Comparison of ENCODE assay signal across 23 cellular contexts in the genomic region with DNA sequence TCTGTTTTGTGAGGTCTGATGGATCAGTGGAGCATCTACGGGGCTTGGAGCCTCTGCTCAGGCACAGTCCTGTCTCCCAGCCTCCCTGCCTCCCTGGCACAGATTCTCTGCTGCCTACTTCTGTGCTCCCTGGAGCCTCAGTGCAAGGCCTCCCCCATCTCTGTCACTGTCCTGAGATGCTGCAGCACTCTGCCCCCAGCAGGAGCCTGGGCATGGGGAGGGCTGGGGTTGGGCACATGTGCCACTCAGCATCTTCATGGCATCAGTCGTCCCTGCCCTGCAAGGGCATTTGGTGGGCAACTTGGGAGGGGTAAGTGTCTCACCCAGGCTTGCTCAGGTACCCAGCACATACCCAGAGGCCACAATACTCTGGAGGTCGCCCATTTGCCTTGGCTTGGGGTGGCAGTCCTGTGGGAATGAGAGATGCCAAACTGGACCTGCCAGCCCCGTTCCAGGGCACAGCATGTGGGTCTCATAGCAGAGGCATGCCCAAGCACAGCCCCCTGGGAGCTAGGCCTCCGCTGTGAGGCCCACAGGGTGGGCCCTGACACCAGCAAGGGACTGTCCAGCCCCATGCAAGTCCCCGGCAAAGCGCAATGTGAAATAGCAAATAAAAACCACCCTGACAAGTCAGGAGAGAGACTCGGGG. TPM values are rescaled to one million over a fixed set of nuclear protein-coding genes. Genes with fewer than 3 reads are reported as not detected.
"Had no signal": no experiment of that assay in that cellular context is flagged by ENCODE, and none has a peak within 500 bp of the region (broad histone marks: within the 10 kb centered on the region; RNA-seq: fewer than 3 reads in every experiment).

No MANE protein-coding gene starts in this region.

- H3K4me3 ChIP-seq: gastrocnemius medialis, heart right ventricle, mucosa of descending colon, tibial artery, upper lobe of left lung, vagina had no signal

- H3K4me3 Mint-ChIP-seq: naive thymus-derived CD8-positive, alpha-beta T cell; neural crest cell; stimulated activated effector memory CD8-positive, alpha-beta T cell treated with anti-CD3 and anti-CD28 coated beads, Interleukin-12 subunit alpha, Interleukin-12 subunit beta, amount 100 ng/mL, for 72 hours; stimulated activated naive CD8-positive, alpha-beta T cell treated with anti-CD3 and anti-CD28 coated beads, Interleukin-15, Interleukin-2, amounts not matched to agents 100 ng/mL and 50 ng/mL, for 24 hours had no signal

- H3K36me3 Mint-ChIP-seq: naive thymus-derived CD8-positive, alpha-beta T cell; stimulated activated effector memory CD8-positive, alpha-beta T cell treated with anti-CD3 and anti-CD28 coated beads, Interleukin-12 subunit alpha, Interleukin-12 subunit beta, amount 100 ng/mL, for 72 hours had no signal

- H3K4me1 ChIP-seq: gastrocnemius medialis, tibial artery, vagina had no signal

- H3K9me3 ChIP-seq: gastrocnemius medialis, heart right ventricle, mucosa of descending colon, tibial artery, upper lobe of left lung, vagina had no signal

- H3K27ac ChIP-seq: gastrocnemius medialis, heart right ventricle, tibial artery, upper lobe of left lung, vagina had no signal

- DNase-seq: effector memory CD4-positive, alpha-beta T cell; gastrocnemius medialis; heart right ventricle; mammary epithelial cell; mucosa of descending colon; naive thymus-derived CD8-positive, alpha-beta T cell; small intestine; stimulated activated CD4-positive, alpha-beta T cell treated with anti-CD3 and anti-CD28 coated beads, Interleukin-4, amount 100 ng/mL, for 1 hour; stimulated activated CD8-positive, alpha-beta memory T cell treated with anti-CD3 and anti-CD28 coated beads, Interleukin-4, amount 100 ng/mL, for 48 hours; tibial artery; upper lobe of left lung had no signal

- ATAC-seq: esophagus mucosa; gastrocnemius medialis; heart right ventricle; left lobe of liver; mucosa of descending colon; naive thymus-derived CD8-positive, alpha-beta T cell; stimulated activated effector memory CD8-positive, alpha-beta T cell treated with anti-CD3 and anti-CD28 coated beads, Interleukin-12 subunit alpha, Interleukin-12 subunit beta, amount 100 ng/mL, for 72 hours had no signal

- H3K27ac Mint-ChIP-seq: naive thymus-derived CD8-positive, alpha-beta T cell; stimulated activated effector memory CD8-positive, alpha-beta T cell treated with anti-CD3 and anti-CD28 coated beads, Interleukin-12 subunit alpha, Interleukin-12 subunit beta, amount 100 ng/mL, for 72 hours; stimulated activated naive CD8-positive, alpha-beta T cell treated with anti-CD3 and anti-CD28 coated beads, Interleukin-15, Interleukin-2, amounts not matched to agents 100 ng/mL and 50 ng/mL, for 24 hours had no signal

- H3K27me3 ChIP-seq: upper lobe of left lung, vagina had no signal

- H3K36me3 ChIP-seq: gastrocnemius medialis, heart right ventricle, tibial artery, upper lobe of left lung, vagina had no signal

- FAIRE-seq: endometrium, islet of Langerhans, small intestine had no signal

- H3K9me3 Mint-ChIP-seq: naive thymus-derived CD8-positive, alpha-beta T cell; neural crest cell; stimulated activated effector memory CD8-positive, alpha-beta T cell treated with anti-CD3 and anti-CD28 coated beads, Interleukin-12 subunit alpha, Interleukin-12 subunit beta, amount 100 ng/mL, for 72 hours; stimulated activated naive CD8-positive, alpha-beta T cell treated with anti-CD3 and anti-CD28 coated beads, Interleukin-15, Interleukin-2, amounts not matched to agents 100 ng/mL and 50 ng/mL, for 24 hours had no signal

RNA-seq across cellular contexts. Expression of gene PADI3, which starts 28.7 kb away (rescaled TPM):
- total RNA-seq: fibroblast of villous mesenchyme; gastrocnemius medialis; heart right ventricle; left lobe of liver; naive thymus-derived CD8-positive, alpha-beta T cell; neural crest cell; omental fat pad; pulmonary artery endothelial cell; temporal lobe; upper lobe of left lung had no signal
- polyA plus RNA-seq: heart right ventricle; naive thymus-derived CD8-positive, alpha-beta T cell had no signal

RNA-seq across cellular contexts. Expression of gene PADI4, which starts 30.4 kb away (rescaled TPM):
- total RNA-seq: esophagus mucosa, fibroblast of villous mesenchyme, gastrocnemius medialis, neural crest cell, pulmonary artery endothelial cell had no signal
